Comparison of ENCODE assay signal across 7 cellular contexts in the genomic region with DNA sequence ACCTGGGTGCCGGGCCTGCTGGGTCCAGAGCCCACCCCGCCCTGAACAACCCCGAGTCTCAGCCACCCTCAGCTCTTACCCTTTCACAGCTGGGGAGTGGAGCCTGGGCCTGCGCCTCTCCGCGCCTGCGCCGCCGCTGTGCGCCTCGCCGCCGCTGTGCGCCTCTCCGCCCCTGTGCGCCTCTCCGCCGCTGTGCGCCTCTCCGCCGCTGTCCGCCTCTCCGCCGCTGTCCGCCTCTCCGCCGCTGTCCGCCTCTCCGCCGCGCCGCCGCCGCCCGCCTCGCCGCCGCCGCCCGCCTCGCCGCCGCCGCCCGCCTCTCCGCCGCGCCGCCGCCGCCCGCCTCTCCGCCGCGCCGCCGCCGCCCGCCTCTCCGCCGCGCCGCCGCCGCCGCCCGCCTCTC.
DNase-seq lines count a peak whose midpoint lies in the region; ATAC-seq and TF ChIP-seq lines count a peak whose summit lies in the region.
"Not testable (repeated sequence)": the region's sequence is repeated elsewhere in the genome, so short reads cannot be mapped to it uniquely, and the experiment has no call there.

No MANE protein-coding gene starts in this region.

- not testable (repeated sequence) for H3K27me3 Mint-ChIP-seq in activated CD4-positive, alpha-beta memory T cell treated with anti-CD3 and anti-CD28 coated beads, Interleukin-2, amount 10 ng/mL, durations not matched to agents 7 days and 5 days; activated naive CD4-positive, alpha-beta T cell treated with anti-CD3 and anti-CD28 coated beads for 36 hours (ENCODE audit: low read depth); nephron progenitor cell (ENCODE audit: low read depth, poor library complexity)

- TF ChIP-seq CTCF in HEK293 (tag by site-specific recombination; IDR thresholded peaks at IDR 0.05); coronary artery (IDR thresholded peaks at IDR 0.05); nephron progenitor cell (IDR thresholded peaks at IDR 0.05); spleen (IDR thresholded peaks at IDR 0.05 in 8 of 11, conservative IDR thresholded peaks at IDR 0.05 in 3 of 11): not testable (repeated sequence)

- ATAC-seq in left colon: peak; percentile 59

- not testable (repeated sequence) for TF ChIP-seq POLR2A in spleen (IDR thresholded peaks at IDR 0.05)

- not testable (repeated sequence) for H3K27me3 ChIP-seq in spleen (replicated peaks in 1 of 7)

- intact Hi-C loops in activated naive CD4-positive, alpha-beta T cell treated with anti-CD3 and anti-CD28 coated beads for 36 hours (cut with micrococcal nuclease); left colon (cut with DNase I, micrococcal nuclease); spleen (cut with DNase I; ENCODE audit: low total_unique reads): not testable (repeated sequence)

- not testable (repeated sequence) for H3K9me3 Mint-ChIP-seq in activated CD4-positive, alpha-beta memory T cell treated with anti-CD3 and anti-CD28 coated beads, Interleukin-2, amount 10 ng/mL, durations not matched to agents 7 days and 5 days; activated naive CD4-positive, alpha-beta T cell treated with anti-CD3 and anti-CD28 coated beads for 36 hours; nephron progenitor cell

- H3K4me1 Mint-ChIP-seq in activated CD4-positive, alpha-beta memory T cell treated with anti-CD3 and anti-CD28 coated beads, Interleukin-2, amount 10 ng/mL, durations not matched to agents 7 days and 5 days; activated naive CD4-positive, alpha-beta T cell treated with anti-CD3 and anti-CD28 coated beads for 36 hours (ENCODE audit: low read depth); nephron progenitor cell: not testable (repeated sequence)

- POLR2A ChIA-PET in HEK293 (lab: Yijun Ruan, JAX); activated CD4-positive, alpha-beta memory T cell treated with anti-CD3 and anti-CD28 coated beads, Interleukin-2, amount 10 ng/mL, durations not matched to agents 7 days and 5 days (lab: Charles Lee): not testable (repeated sequence)

- CTCF ChIA-PET in HEK293 (lab: Yijun Ruan, JAX); activated CD4-positive, alpha-beta memory T cell treated with anti-CD3 and anti-CD28 coated beads, Interleukin-2, amount 10 ng/mL, durations not matched to agents 7 days and 5 days (lab: Charles Lee); activated naive CD4-positive, alpha-beta T cell treated with anti-CD3 and anti-CD28 coated beads for 36 hours (lab: Charles Lee): not testable (repeated sequence)

- not testable (repeated sequence) for H3K36me3 Mint-ChIP-seq in activated CD4-positive, alpha-beta memory T cell treated with anti-CD3 and anti-CD28 coated beads, Interleukin-2, amount 10 ng/mL, durations not matched to agents 7 days and 5 days (ENCODE audit: low read depth); activated naive CD4-positive, alpha-beta T cell treated with anti-CD3 and anti-CD28 coated beads for 36 hours (ENCODE audit: low read depth); nephron progenitor cell (ENCODE audit: low read depth)

- not testable (repeated sequence) for H3K27ac ChIP-seq in HEK293 (ENCODE audit: extremely low read depth, low read depth, low read length)
- H3K27ac ChIP-seq in coronary artery: peak overlapping the region in 1 of 2 donors; percentile 73
- H3K27ac ChIP-seq in spleen: peak overlapping the region in 1 of 8 donors; percentile 69

- 54 to 89% (median 79%) methylated on average over 24 to 63 of the region's 67 CpGs; no CpG with 5 or more reads in 1 of the 5 donors for WGBS in spleen, 5 donors

- not testable (repeated sequence) for H3K27ac Mint-ChIP-seq in activated CD4-positive, alpha-beta memory T cell treated with anti-CD3 and anti-CD28 coated beads, Interleukin-2, amount 10 ng/mL, durations not matched to agents 7 days and 5 days; activated naive CD4-positive, alpha-beta T cell treated with anti-CD3 and anti-CD28 coated beads for 36 hours; nephron progenitor cell

- H3K36me3 ChIP-seq in HEK293 (ENCODE audit: control insufficient read depth in 2 of 2, insufficient read depth in 1 of 2, low read length in 2 of 2); spleen: not testable (repeated sequence)

- DNase-seq in activated CD4-positive, alpha-beta memory T cell treated with anti-CD3 and anti-CD28 coated beads, Interleukin-2, amount 10 ng/mL, durations not matched to agents 7 days and 5 days; activated naive CD4-positive, alpha-beta T cell treated with anti-CD3 and anti-CD28 coated beads for 36 hours; coronary artery (ENCODE audit: low spot score): not testable (repeated sequence)
- DNase-seq in left colon (peak in 1 of 2 donors; percentile 8), nephron progenitor cell (peak; percentile 60), spleen (peak; percentile 73)

- H3K4me3 ChIP-seq in HEK293 (ENCODE audit: low read depth, low read length): not testable (repeated sequence)
- H3K4me3 ChIP-seq in coronary artery (peak overlapping the region; percentile 63), spleen (peak overlapping the region in 2 of 8 donors; percentile 24 to 55)

- H3K4me3 Mint-ChIP-seq in activated CD4-positive, alpha-beta memory T cell treated with anti-CD3 and anti-CD28 coated beads, Interleukin-2, amount 10 ng/mL, durations not matched to agents 7 days and 5 days: peak overlapping the region; percentile 50
- H3K4me3 Mint-ChIP-seq in activated naive CD4-positive, alpha-beta T cell treated with anti-CD3 and anti-CD28 coated beads for 36 hours: peak overlapping the region; percentile 41
- not testable (repeated sequence) for H3K4me3 Mint-ChIP-seq in nephron progenitor cell

- H3K9me3 ChIP-seq in HEK293 (ENCODE audit: control insufficient read depth, insufficient read depth, low read depth, low read length); spleen: not testable (repeated sequence)

- H3K4me1 ChIP-seq in HEK293 (ENCODE audit: control insufficient read depth, insufficient read depth, low read length); spleen: not testable (repeated sequence)

TF ChIP-seq in HEK293, 187 proteins besides CTCF, POLR2A, EP300 and RAD21:
- TF ChIP-seq ZBTB26 (tag by site-specific recombination; optimal IDR thresholded peaks at IDR 0.05): peak; percentile 19
